2 cellular contexts compared by ENCODE assay signal in genomic region chr1:25800538-25801377, GRCh38.
TF ChIP-seq lines count a peak whose summit lies in the region.

No MANE protein-coding gene starts in this region.

TF ChIP-seq in GM12878, 131 proteins besides CTCF, POLR2A, EP300 and RAD21:
- TF ChIP-seq MLLT1 (IDR thresholded peaks at IDR 0.05) = no peak
- no peak for TF ChIP-seq MTA3 (IDR thresholded peaks at IDR 0.05; ENCODE audit: borderline replicate concordance, low read length)
- no peak for TF ChIP-seq CHD1 (IDR thresholded peaks at IDR 0.05; ENCODE audit: low read depth, low read length)
- no peak for TF ChIP-seq ZBED1 (IDR thresholded peaks at IDR 0.05; ENCODE audit: borderline replicate concordance)
- no peak for TF ChIP-seq NR2C2 (IDR thresholded peaks at IDR 0.05; ENCODE audit: borderline replicate concordance, control insufficient read depth, insufficient read length, low read depth)
- TF ChIP-seq CHD4 (IDR thresholded peaks at IDR 0.05) = no peak
- no peak for TF ChIP-seq BHLHE40 (IDR thresholded peaks at IDR 0.05; ENCODE audit: borderline replicate concordance in 1 of 2, low read depth in 2 of 2, low read length in 1 of 2)
- no peak for TF ChIP-seq SMAD5 (IDR thresholded peaks at IDR 0.05; ENCODE audit: low read depth)
- TF ChIP-seq SIN3A (IDR thresholded peaks at IDR 0.05; ENCODE audit: low read depth, low read length) = no peak
- TF ChIP-seq CHD2 (IDR thresholded peaks at IDR 0.05; ENCODE audit: borderline replicate concordance, low read depth, low read length) = no peak
- no peak for TF ChIP-seq RAD51 (IDR thresholded peaks at IDR 0.05)
- TF ChIP-seq NFYA (IDR thresholded peaks at IDR 0.05; ENCODE audit: borderline replicate concordance, low read depth, low read length) = no peak
- no peak for TF ChIP-seq TARDBP (IDR thresholded peaks at IDR 0.05; ENCODE audit: borderline replicate concordance)
- no peak for TF ChIP-seq ZBTB33 (IDR thresholded peaks at IDR 0.05)

TF ChIP-seq in liver, 16 proteins besides CTCF, POLR2A, EP300 and RAD21:
- no peak for TF ChIP-seq SP1 (IDR thresholded peaks at IDR 0.05)
- TF ChIP-seq MAX (IDR thresholded peaks at IDR 0.05) = no peak
- no peak for TF ChIP-seq HNF4G (IDR thresholded peaks at IDR 0.05)
- no peak for TF ChIP-seq ZBTB33 (IDR thresholded peaks at IDR 0.05)
- no peak for TF ChIP-seq GABPA (IDR thresholded peaks at IDR 0.05 in 1 of 2, conservative IDR thresholded peaks at IDR 0.05 in 1 of 2)
TF ChIP-seq in liver: peak in this region for 0.
